1 cellular context compared by ENCODE assay signal in the genomic region with DNA sequence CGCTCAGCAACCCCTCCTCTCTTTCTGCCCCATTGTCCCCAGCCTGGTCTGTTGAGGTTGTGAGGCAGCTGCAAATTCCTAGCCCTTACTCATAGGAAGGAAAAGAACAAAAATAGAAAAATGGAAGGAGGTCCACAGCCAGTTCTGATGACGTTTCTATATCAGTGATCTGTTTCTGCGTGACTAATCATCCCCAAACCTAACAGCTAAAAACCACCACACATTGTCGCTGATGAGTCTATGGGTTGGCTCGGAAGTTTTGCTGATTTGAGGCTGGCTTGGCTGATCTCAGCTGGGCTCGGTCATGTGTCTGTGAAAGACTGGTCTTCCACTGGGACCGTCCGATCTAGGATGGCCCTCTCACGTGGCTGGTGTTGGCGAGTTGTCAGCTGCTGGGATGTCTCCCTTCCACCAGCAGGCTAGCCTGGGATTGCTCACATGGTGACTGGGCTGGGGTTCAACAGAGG.
TF ChIP-seq lines count a peak whose summit lies in the region.

No MANE protein-coding gene starts in this region.

TF ChIP-seq in SK-N-SH treated with all-trans-retinoic acid at 6 μM for 48 hours, 23 proteins besides CTCF, POLR2A, EP300 and RAD21 (continued from another document):
- TF ChIP-seq TCF4 (CRISPR knock-in tag; IDR thresholded peaks at IDR 0.05; ENCODE audit: borderline replicate concordance) (no peak), ZNF8 (CRISPR knock-in tag; IDR thresholded peaks at IDR 0.05) (no peak), ARNTL (CRISPR knock-in tag; IDR thresholded peaks at IDR 0.05; ENCODE audit: borderline replicate concordance, low read depth) (no peak), ESRRG (CRISPR knock-in tag; IDR thresholded peaks at IDR 0.05) (no peak), SNAI2 (CRISPR knock-in tag; IDR thresholded peaks at IDR 0.05) (no peak), TSHZ2 (CRISPR knock-in tag; IDR thresholded peaks at IDR 0.05) (no peak), ZFP3 (CRISPR knock-in tag; IDR thresholded peaks at IDR 0.05) (no peak), ZNF565 (CRISPR knock-in tag; conservative IDR thresholded peaks at IDR 0.05; ENCODE audit: low read depth) (no peak), ZFP30 (CRISPR knock-in tag; IDR thresholded peaks at IDR 0.05) (no peak), POU6F1 (CRISPR knock-in tag; IDR thresholded peaks at IDR 0.05; ENCODE audit: borderline replicate concordance, low read depth) (no peak)
- TF ChIP-seq, protein P1, sequence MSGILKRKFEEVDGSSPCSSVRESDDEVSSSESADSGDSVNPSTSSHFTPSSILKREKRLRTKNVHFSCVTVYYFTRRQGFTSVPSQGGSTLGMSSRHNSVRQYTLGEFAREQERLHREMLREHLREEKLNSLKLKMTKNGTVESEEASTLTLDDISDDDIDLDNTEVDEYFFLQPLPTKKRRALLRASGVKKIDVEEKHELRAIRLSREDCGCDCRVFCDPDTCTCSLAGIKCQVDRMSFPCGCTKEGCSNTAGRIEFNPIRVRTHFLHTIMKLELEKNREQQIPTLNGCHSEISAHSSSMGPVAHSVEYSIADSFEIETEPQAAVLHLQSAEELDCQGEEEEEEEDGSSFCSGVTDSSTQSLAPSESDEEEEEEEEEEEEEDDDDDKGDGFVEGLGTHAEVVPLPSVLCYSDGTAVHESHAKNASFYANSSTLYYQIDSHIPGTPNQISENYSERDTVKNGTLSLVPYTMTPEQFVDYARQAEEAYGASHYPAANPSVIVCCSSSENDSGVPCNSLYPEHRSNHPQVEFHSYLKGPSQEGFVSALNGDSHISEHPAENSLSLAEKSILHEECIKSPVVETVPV (CRISPR knock-in tag; IDR thresholded peaks at IDR 0.05): no peak
- TF ChIP-seq, protein P2, sequence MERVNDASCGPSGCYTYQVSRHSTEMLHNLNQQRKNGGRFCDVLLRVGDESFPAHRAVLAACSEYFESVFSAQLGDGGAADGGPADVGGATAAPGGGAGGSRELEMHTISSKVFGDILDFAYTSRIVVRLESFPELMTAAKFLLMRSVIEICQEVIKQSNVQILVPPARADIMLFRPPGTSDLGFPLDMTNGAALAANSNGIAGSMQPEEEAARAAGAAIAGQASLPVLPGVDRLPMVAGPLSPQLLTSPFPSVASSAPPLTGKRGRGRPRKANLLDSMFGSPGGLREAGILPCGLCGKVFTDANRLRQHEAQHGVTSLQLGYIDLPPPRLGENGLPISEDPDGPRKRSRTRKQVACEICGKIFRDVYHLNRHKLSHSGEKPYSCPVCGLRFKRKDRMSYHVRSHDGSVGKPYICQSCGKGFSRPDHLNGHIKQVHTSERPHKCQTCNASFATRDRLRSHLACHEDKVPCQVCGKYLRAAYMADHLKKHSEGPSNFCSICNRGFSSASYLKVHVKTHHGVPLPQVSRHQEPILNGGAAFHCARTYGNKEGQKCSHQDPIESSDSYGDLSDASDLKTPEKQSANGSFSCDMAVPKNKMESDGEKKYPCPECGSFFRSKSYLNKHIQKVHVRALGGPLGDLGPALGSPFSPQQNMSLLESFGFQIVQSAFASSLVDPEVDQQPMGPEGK (CRISPR knock-in tag; IDR thresholded peaks at IDR 0.05; ENCODE audit: borderline replicate concordance): no peak
TF ChIP-seq in SK-N-SH treated with all-trans-retinoic acid at 6 μM for 48 hours: peak in this region for 0.
